In the genomic region with DNA sequence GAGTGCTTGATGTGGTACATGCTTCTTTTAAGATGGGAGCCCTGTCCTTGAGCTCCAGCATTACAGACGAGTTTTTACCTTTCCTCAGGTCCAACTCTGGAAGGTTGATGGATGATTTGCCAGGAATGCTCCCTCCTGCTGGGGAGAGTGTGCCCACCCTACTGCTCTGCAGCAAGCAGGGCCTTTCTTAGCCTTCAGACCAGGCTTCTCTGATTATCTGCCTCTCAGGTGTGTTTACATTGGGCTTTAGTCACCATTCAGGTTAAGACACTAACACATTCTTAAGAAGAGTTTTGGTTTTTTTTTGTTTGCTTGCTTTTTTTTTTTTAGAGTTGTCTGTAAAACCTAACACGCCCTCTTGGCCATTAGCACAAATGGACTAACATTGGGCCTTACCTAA, we compare ENCODE assay signal across 19 cellular contexts.
DNase-seq lines count a peak whose midpoint lies in the region; ATAC-seq, FAIRE-seq and TF ChIP-seq lines count a peak whose summit lies in the region.
"Had no signal": no experiment of that assay in that cellular context is flagged by ENCODE, and none has a peak within 500 bp of the region (broad histone marks: within the 10 kb centered on the region; RNA-seq: fewer than 3 reads in every experiment).

No MANE protein-coding gene starts in this region.

- peak overlapping the region; percentile 35 for H2AFZ ChIP-seq in PC-9
- no peak overlapping the region for H2AFZ ChIP-seq in hepatocyte
- no peak overlapping the region for H2AFZ ChIP-seq in neural progenitor cell (replicated peaks)

- no peak overlapping the region for H3K4me3 Mint-ChIP-seq in neural progenitor cell
- H3K4me3 Mint-ChIP-seq: CD14-positive monocyte had no signal

- H3K9ac ChIP-seq in neural progenitor cell: no peak overlapping the region
- H3K9ac ChIP-seq: KMS-11 had no signal

- BruUV-seq in PC-9 (replicated peaks; lab: Mats Ljungman, UMichigan): no TSS peak

- peaks cover 13% of the 10 kb centered on the region for H3K4me1 Mint-ChIP-seq in neural progenitor cell
- H3K4me1 Mint-ChIP-seq: CD14-positive monocyte had no signal

- CTCF ChIA-PET in PC-9 (lab: Charles Lee): no interaction called here

- H3K4me3 ChIP-seq in PC-9 (no peak overlapping the region), hepatocyte (no peak overlapping the region), neural progenitor cell (no peak overlapping the region)
- H3K4me3 ChIP-seq: A549 had no signal

- H3K9me3 Mint-ChIP-seq in neural progenitor cell: no peaks in the 10 kb centered on the region
- H3K9me3 Mint-ChIP-seq: CD14-positive monocyte had no signal

- WGBS in hepatocyte (ENCODE audit: low lambda C conversion rate, missing lambda C conversion rate): 56% methylated on average over 2 of the region's 2 CpGs

- no peaks in the 10 kb centered on the region; the same call in 1 of the 2 replicates for H3K9me3 ChIP-seq in PC-9 (ENCODE audit: insufficient read depth, low read depth)
- H3K9me3 ChIP-seq in hepatocyte (ENCODE audit: low read depth): no peaks in the 10 kb centered on the region
- no peaks in the 10 kb centered on the region for H3K9me3 ChIP-seq in neural progenitor cell (ENCODE audit: low read depth)
- H3K9me3 ChIP-seq: A549 had no signal

- H3K27me3 ChIP-seq in PC-9 (ENCODE audit: insufficient read depth, low read depth) (no peaks in the 10 kb centered on the region), hepatocyte (no peaks in the 10 kb centered on the region), neural progenitor cell (no peaks in the 10 kb centered on the region)

- H3K79me2 ChIP-seq in PC-9 (ENCODE audit: low read depth) (no peaks in the 10 kb centered on the region), hepatocyte (no peaks in the 10 kb centered on the region), neural progenitor cell (ENCODE audit: low read depth) (no peaks in the 10 kb centered on the region)

- no peaks in the 10 kb centered on the region for H4K20me1 ChIP-seq in PC-9 (ENCODE audit: insufficient read depth)
- H4K20me1 ChIP-seq in hepatocyte (ENCODE audit: insufficient read depth, poor library complexity, severe bottlenecking): no peaks in the 10 kb centered on the region
- no peaks in the 10 kb centered on the region for H4K20me1 ChIP-seq in neural progenitor cell (ENCODE audit: low read depth)

- H3K27ac Mint-ChIP-seq in neural progenitor cell: no peak overlapping the region
- H3K27ac Mint-ChIP-seq: CD14-positive monocyte had no signal

- TF ChIP-seq POLR2A in H54 (IDR thresholded peaks at IDR 0.05; ENCODE audit: low read depth, low read length): no peak

- no peaks in the 10 kb centered on the region for H3K27me3 Mint-ChIP-seq in neural progenitor cell (ENCODE audit: insufficient read depth, low read depth)

- H3K4me2 ChIP-seq in PC-9 (no peak overlapping the region), hepatocyte (no peak overlapping the region), neural progenitor cell (no peak overlapping the region)
- H3K4me2 ChIP-seq: A549, KMS-11 had no signal

- H3K4me1 ChIP-seq in PC-9 (replicated peaks; ENCODE audit: insufficient read depth) (peaks cover 7% of the 10 kb centered on the region; the same call in 1 of the 2 replicates), hepatocyte (ENCODE audit: insufficient read depth) (no peaks in the 10 kb centered on the region), neural progenitor cell (peaks cover 23% of the 10 kb centered on the region)
- H3K4me1 ChIP-seq: A549 had no signal

- H3F3A ChIP-seq in PC-9 (ENCODE audit: insufficient read depth, low read depth) (no peaks in the 10 kb centered on the region), neural progenitor cell (ENCODE audit: low read depth) (no peaks in the 10 kb centered on the region)

- no peaks in the 10 kb centered on the region for H3K36me3 ChIP-seq in PC-9 (ENCODE audit: low read depth)
- no peaks in the 10 kb centered on the region for H3K36me3 ChIP-seq in hepatocyte (replicated peaks; ENCODE audit: insufficient read depth, low read depth)
- H3K36me3 ChIP-seq in neural progenitor cell: no peaks in the 10 kb centered on the region

- H3K27ac ChIP-seq in PC-9: no peak overlapping the region
- no peak overlapping the region for H3K27ac ChIP-seq in hepatocyte
- peak overlapping the region; percentile 24 for H3K27ac ChIP-seq in neural progenitor cell
- H3K27ac ChIP-seq: A549, KMS-11 had no signal

- ATAC-seq in HG02852 (IDR thresholded peaks at IDR 0.05; ENCODE audit: unreplicated experiment): no peak
- no peak for ATAC-seq in GM18867 (IDR thresholded peaks at IDR 0.05; ENCODE audit: unreplicated experiment)
- ATAC-seq: A549, HCT116 had no signal

- DNase-seq in HT-29 (ENCODE audit: low spot score) (peak; percentile 63), PC-9 (no peak), hepatocyte (ENCODE audit: low spot score) (peak; percentile 8), neural progenitor cell (ENCODE audit: low spot score) (peak; percentile 8), H54 (ENCODE audit: insufficient read length, low spot score) (no peak), NCI-H774 (lab: John Stamatoyannopoulos, UW) (no peak)
- DNase-seq: COR-L47, NCI-H1048, NCI-H1436 treated with DMSO at 0.1 percent for 48 hours, NCI-H2029 treated with DMSO at 0.1 percent for 48 hours, NCI-H510A, SIG-M5 had no signal

- POLR2A ChIA-PET in PC-9 (lab: Charles Lee; ENCODE audit: unreplicated experiment): interaction anchor here (0.7 kb wide), 1 partner anchor 17 kb away, joined by 8 read pairs; no protein-coding TSS in a partner anchor

- no peak for TF ChIP-seq CTCF in PC-9 (conservative IDR thresholded peaks at IDR 0.05)
- no peak for TF ChIP-seq CTCF in hepatocyte (IDR thresholded peaks at IDR 0.05; ENCODE audit: poor library complexity)
- TF ChIP-seq CTCF in neural progenitor cell (IDR thresholded peaks at IDR 0.05): no peak

- FAIRE-seq in H54 (lab: Jason Lieb, UNC): no peak
- FAIRE-seq: A549, RCC 7860 had no signal

- intact Hi-C loops in PC-9 (cut with micrococcal nuclease; ENCODE audit: unreplicated experiment): no loop called here

- H3K36me3 Mint-ChIP-seq in neural progenitor cell: peaks cover 2% of the 10 kb centered on the region
- H3K36me3 Mint-ChIP-seq: CD14-positive monocyte had no signal

- H3K9me2 ChIP-seq in PC-9 (ENCODE audit: insufficient read depth) (no peaks in the 10 kb centered on the region), hepatocyte (replicated peaks; ENCODE audit: insufficient read depth) (no peaks in the 10 kb centered on the region)

Comparison
In these comparisons a context has a peak if more than half of its experiments do, and no peak if none do; other contexts are left out.
1. DNase-seq: peak in HT-29 (single experiment), hepatocyte (single experiment) and neural progenitor cell (single experiment); none in PC-9 (0 of 2), H54 (single experiment) and NCI-H774 (single experiment).